Comparison of ENCODE assay signal across 27 cellular contexts in the genomic region with DNA sequence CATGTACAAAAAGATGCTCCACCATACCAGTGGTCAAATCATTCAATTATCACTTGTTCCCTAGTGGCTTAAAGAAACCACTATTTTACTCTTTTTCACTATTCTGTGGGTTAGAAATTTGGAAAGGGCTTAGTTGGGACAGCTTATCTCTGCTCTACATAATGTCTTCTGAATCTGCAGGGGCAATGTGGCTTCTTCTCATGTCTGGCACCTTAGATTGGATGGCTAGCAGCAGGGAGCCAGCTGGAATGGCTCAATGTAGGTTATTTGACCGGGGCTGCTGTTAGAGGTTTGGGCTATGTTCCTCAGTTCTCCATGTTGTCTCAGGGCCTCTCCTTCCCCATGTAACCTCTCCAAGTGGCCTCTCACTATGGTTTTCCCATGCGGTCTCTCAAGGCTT.
"Had no signal": no experiment of that assay in that cellular context is flagged by ENCODE, and none has a peak within 500 bp of the region (broad histone marks: within the 10 kb centered on the region; RNA-seq: fewer than 3 reads in every experiment).

No MANE protein-coding gene starts in this region.

- H3K27me3 ChIP-seq: colonic mucosa, dorsolateral prefrontal cortex, esophagus squamous epithelium, gastrocnemius medialis, gastroesophageal sphincter, heart left ventricle had no signal

- H3K4me3 ChIP-seq: colonic mucosa, coronary artery, dorsolateral prefrontal cortex, esophagus squamous epithelium, gastrocnemius medialis, gastroesophageal sphincter, heart left ventricle, heart right ventricle had no signal

- H3K27ac ChIP-seq: colonic mucosa, coronary artery, dorsolateral prefrontal cortex, epithelial cell of prostate, esophagus squamous epithelium, foreskin keratinocyte, gastrocnemius medialis, gastroesophageal sphincter, heart left ventricle, heart right ventricle had no signal

- H3K36me3 ChIP-seq: colonic mucosa, esophagus squamous epithelium, gastrocnemius medialis, gastroesophageal sphincter, heart left ventricle, heart right ventricle had no signal

- DNase-seq: colonic mucosa; cortex of kidney; dermis blood vessel endothelial cell; dorsolateral prefrontal cortex; effector CD4-positive, alpha-beta T cell; effector CD8-positive, alpha-beta T cell; effector memory CD4-positive, alpha-beta T cell; effector memory CD8-positive, alpha-beta T cell; endodermal cell; erythroblast; esophagus squamous epithelium; foreskin fibroblast; foreskin keratinocyte; foreskin melanocyte; gastrocnemius medialis; glutamatergic neuron; head of caudate nucleus; heart left ventricle; heart right ventricle had no signal

- ATAC-seq: effector memory CD8-positive, alpha-beta T cell; esophagus mucosa; foreskin keratinocyte; gastrocnemius medialis; gastroesophageal sphincter; heart left ventricle; heart right ventricle had no signal

- FAIRE-seq: colon, endometrium, endothelial cell of umbilical vein, frontal cortex had no signal

- H3K9me3 ChIP-seq: colonic mucosa, esophagus squamous epithelium, gastrocnemius medialis, gastroesophageal sphincter, heart left ventricle, heart right ventricle had no signal

- H3K4me1 ChIP-seq: colonic mucosa, esophagus squamous epithelium, foreskin keratinocyte, gastrocnemius medialis, gastroesophageal sphincter, heart left ventricle, heart right ventricle had no signal
